In genomic region chr4:94208268-94208667, GRCh38 we compare ENCODE assay signal across 1 cellular context.
TF ChIP-seq lines count a peak whose summit lies in the region.

No MANE protein-coding gene starts in this region.

TF ChIP-seq in K562, 482 proteins besides CTCF, POLR2A, EP300 and RAD21 (continued from another document):
- TF ChIP-seq ZNF407 (IDR thresholded peaks at IDR 0.05; ENCODE audit: low read depth), result no peak
- TF ChIP-seq SMARCE1 (IDR thresholded peaks at IDR 0.05), result no peak
- no peak for TF ChIP-seq ZNF445 (CRISPR knock-in tag; IDR thresholded peaks at IDR 0.05; ENCODE audit: low read depth)
- TF ChIP-seq ZNF311 (CRISPR knock-in tag; IDR thresholded peaks at IDR 0.05), result no peak
- 0 out of 4 replicates have a peak, but pooled peaks of 1 of the 2 experiments have one; percentile 7 for TF ChIP-seq SIN3A (IDR thresholded peaks at IDR 0.05; ENCODE audit: borderline replicate concordance in 2 of 2, control insufficient read depth in 1 of 2, low read depth in 2 of 2, low read length in 2 of 2)
- no peak for TF ChIP-seq ZNF146 (CRISPR knock-in tag; IDR thresholded peaks at IDR 0.05; ENCODE audit: unreplicated experiment)
- no peak for TF ChIP-seq GATA2 (CRISPR knock-in tag; IDR thresholded peaks at IDR 0.05)
- no peak for TF ChIP-seq SNIP1 (IDR thresholded peaks at IDR 0.05; ENCODE audit: low read depth)
- no peak for TF ChIP-seq BRF1 (IDR thresholded peaks at IDR 0.05; ENCODE audit: borderline replicate concordance, extremely low read depth, insufficient read length)
- no peak for TF ChIP-seq POLR2H (tag; IDR thresholded peaks at IDR 0.05; ENCODE audit: low read depth)
- TF ChIP-seq, protein P1, sequence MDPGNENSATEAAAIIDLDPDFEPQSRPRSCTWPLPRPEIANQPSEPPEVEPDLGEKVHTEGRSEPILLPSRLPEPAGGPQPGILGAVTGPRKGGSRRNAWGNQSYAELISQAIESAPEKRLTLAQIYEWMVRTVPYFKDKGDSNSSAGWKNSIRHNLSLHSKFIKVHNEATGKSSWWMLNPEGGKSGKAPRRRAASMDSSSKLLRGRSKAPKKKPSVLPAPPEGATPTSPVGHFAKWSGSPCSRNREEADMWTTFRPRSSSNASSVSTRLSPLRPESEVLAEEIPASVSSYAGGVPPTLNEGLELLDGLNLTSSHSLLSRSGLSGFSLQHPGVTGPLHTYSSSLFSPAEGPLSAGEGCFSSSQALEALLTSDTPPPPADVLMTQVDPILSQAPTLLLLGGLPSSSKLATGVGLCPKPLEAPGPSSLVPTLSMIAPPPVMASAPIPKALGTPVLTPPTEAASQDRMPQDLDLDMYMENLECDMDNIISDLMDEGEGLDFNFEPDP (CRISPR knock-in tag; IDR thresholded peaks at IDR 0.05), result no peak
- no peak for TF ChIP-seq POLR2AphosphoS2 (IDR thresholded peaks at IDR 0.05; ENCODE audit: low read length)
- TF ChIP-seq TRIM24 (IDR thresholded peaks at IDR 0.05), result no peak
- no peak for TF ChIP-seq FOXM1 (IDR thresholded peaks at IDR 0.05; ENCODE audit: low read depth)
- TF ChIP-seq FOXM1 (CRISPR knock-in tag; IDR thresholded peaks at IDR 0.05; ENCODE audit: low read depth), result no peak
- TF ChIP-seq, protein P2, sequence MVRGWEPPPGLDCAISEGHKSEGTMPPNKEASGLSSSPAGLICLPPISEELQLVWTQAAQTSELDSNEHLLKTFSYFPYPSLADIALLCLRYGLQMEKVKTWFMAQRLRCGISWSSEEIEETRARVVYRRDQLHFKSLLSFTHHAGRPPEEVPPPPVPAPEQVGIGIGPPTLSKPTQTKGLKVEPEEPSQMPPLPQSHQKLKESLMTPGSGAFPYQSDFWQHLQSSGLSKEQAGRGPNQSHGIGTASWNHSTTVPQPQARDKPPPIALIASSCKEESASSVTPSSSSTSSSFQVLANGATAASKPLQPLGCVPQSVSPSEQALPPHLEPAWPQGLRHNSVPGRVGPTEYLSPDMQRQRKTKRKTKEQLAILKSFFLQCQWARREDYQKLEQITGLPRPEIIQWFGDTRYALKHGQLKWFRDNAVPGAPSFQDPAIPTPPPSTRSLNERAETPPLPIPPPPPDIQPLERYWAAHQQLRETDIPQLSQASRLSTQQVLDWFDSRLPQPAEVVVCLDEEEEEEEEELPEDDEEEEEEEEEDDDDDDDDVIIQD (CRISPR knock-in tag; IDR thresholded peaks at IDR 0.05), result no peak
- no peak for TF ChIP-seq ZNF133 (CRISPR knock-in tag; IDR thresholded peaks at IDR 0.05)
TF ChIP-seq in K562: peak in this region for 2.
